In genomic region chr6:83518946-83519489, GRCh38 we compare ENCODE assay signal across 10 cellular contexts. TPM values are rescaled to one million over a fixed set of nuclear protein-coding genes. Genes with fewer than 3 reads are reported as not detected.
DNase-seq lines count a peak whose midpoint lies in the region; ATAC-seq, FAIRE-seq and TF ChIP-seq lines count a peak whose summit lies in the region.
"Had no signal": no experiment of that assay in that cellular context is flagged by ENCODE, and none has a peak within 500 bp of the region (broad histone marks: within the 10 kb centered on the region; RNA-seq: fewer than 3 reads in every experiment).

No MANE protein-coding gene starts in this region.

- H2BK5ac ChIP-seq in trophoblast cell (ENCODE audit: low read depth, low read length, poor library complexity): no peak overlapping the region

- intact Hi-C loops in GM12878 (cut with micrococcal nuclease; ENCODE audit: unreplicated experiment): no loop called here

- DNase-seq in GM06990 (ENCODE audit: extremely low read depth, insufficient read length) (no peak), LHCN-M2 (ENCODE audit: low read depth) (peak; percentile 49), GM12878 (ENCODE audit: low read depth, low spot score) (no peak), osteoblast (ENCODE audit: insufficient read length, low spot score, missing footprints) (peak; percentile 38), NCI-H1417 (lab: John Stamatoyannopoulos, UW) (no peak), AML-193 (lab: John Stamatoyannopoulos, UW) (no peak), trophoblast cell (no peak)
- DNase-seq: activated CD4-positive, alpha-beta T cell treated with anti-CD3 and anti-CD28 coated beads, Interleukin-2, amount 50 U/mL, for 1 hour had no signal

- H3K4me2 ChIP-seq in GM12878 (ENCODE audit: control insufficient read depth, insufficient read depth) (no peak overlapping the region), osteoblast (ENCODE audit: insufficient read depth, low read length) (peak overlapping the region; percentile 28), trophoblast cell (ENCODE audit: low read length) (no peak overlapping the region)

- no peak overlapping the region for H3K18ac ChIP-seq in trophoblast cell (ENCODE audit: low read length)

- H4K20me1 ChIP-seq in GM12878 (ENCODE audit: control insufficient read depth, insufficient read depth) (no peaks in the 10 kb centered on the region), osteoblast (ENCODE audit: insufficient read depth, low read length) (no peaks in the 10 kb centered on the region)

- H3K14ac ChIP-seq in trophoblast cell (ENCODE audit: low read length): no peak overlapping the region

- H3K4me1 ChIP-seq in GM12878 (ENCODE audit: control insufficient read depth, insufficient read depth, low read length): no peaks in the 10 kb centered on the region
- H3K4me1 ChIP-seq in osteoblast (ENCODE audit: insufficient read depth, low read length): peaks cover 13% of the 10 kb centered on the region
- no peaks in the 10 kb centered on the region for H3K4me1 ChIP-seq in trophoblast cell (ENCODE audit: control insufficient read depth in 1 of 2, insufficient read depth in 2 of 2, low read length in 2 of 2)

- H3K9ac ChIP-seq in GM12878 (ENCODE audit: control insufficient read depth, insufficient read depth, low read length) (no peak overlapping the region), trophoblast cell (ENCODE audit: low read length) (no peak overlapping the region)

- POLR2A ChIA-PET in GM12878 (lab: Charles Lee): no interaction called here

- no peak overlapping the region for H2AFZ ChIP-seq in GM12878 (ENCODE audit: control insufficient read depth, low read depth, low read length)
- H2AFZ ChIP-seq in osteoblast (ENCODE audit: low read length): no peak overlapping the region
- H2AFZ ChIP-seq in trophoblast cell (ENCODE audit: insufficient read depth, low read length, poor library complexity): no peak overlapping the region

- CTCF ChIA-PET in GM12878 (lab: Yijun Ruan, JAX): interaction anchor here (1.0 to 4.2 kb wide), 11 partner anchors 7 to 462 kb away, joined by 3 to 23 read pairs (median 4); partner anchors contain the start of genes DOP1A, PRSS35 and UBE3D

- H3K4ac ChIP-seq in trophoblast cell (ENCODE audit: low read depth, low read length): no peak overlapping the region

- no peak overlapping the region for H4K91ac ChIP-seq in trophoblast cell (ENCODE audit: low read depth, low read length)

- SMC1A ChIA-PET in GM12878 (lab: Charles Lee; ENCODE audit: uncharacterized antibody, unreplicated experiment): interaction anchor here (0.5 to 1.9 kb wide), 5 partner anchors 117 to 691 kb away, joined by 3 to 8 read pairs (median 3); no protein-coding TSS in a partner anchor

- no peak overlapping the region for H3K27ac ChIP-seq in GM12878 (ENCODE audit: control insufficient read depth, insufficient read depth)
- no peak overlapping the region for H3K27ac ChIP-seq in osteoblast (ENCODE audit: low read depth, low read length)
- no peak overlapping the region for H3K27ac ChIP-seq in trophoblast cell (ENCODE audit: low read depth, low read length)

- H4K8ac ChIP-seq in trophoblast cell (ENCODE audit: low read depth, low read length): no peak overlapping the region

- ATAC-seq in GM12878: no peak; the same call in 2 of the 3 replicates

- H3K4me3 ChIP-seq in GM06990 (replicated peaks; ENCODE audit: low read depth, low read length) (no peak overlapping the region), GM12878 (no peak overlapping the region), osteoblast (ENCODE audit: insufficient read depth, low read length) (no peak overlapping the region), trophoblast cell (ENCODE audit: low read depth, low read length) (no peak overlapping the region)
- H3K4me3 ChIP-seq: HAP-1 had no signal

- no peak overlapping the region for H4K12ac ChIP-seq in trophoblast cell (ENCODE audit: low read depth, low read length)

- no peak for FAIRE-seq in GM12878 (lab: Jason Lieb, UNC)

- no peaks in the 10 kb centered on the region for H3K27me3 ChIP-seq in GM06990 (replicated peaks; ENCODE audit: control insufficient read depth, insufficient read depth, low read length)
- H3K27me3 ChIP-seq in GM12878 (replicated peaks in 1 of 2; ENCODE audit: control insufficient read depth in 2 of 2, insufficient read depth in 2 of 2, low read length in 1 of 2): no peaks in the 10 kb centered on the region; a peak in 1 of 4 replicates
- peaks cover 8% of the 10 kb centered on the region for H3K27me3 ChIP-seq in osteoblast (ENCODE audit: insufficient read depth, low read length)
- H3K27me3 ChIP-seq in trophoblast cell (ENCODE audit: insufficient read depth, low read length): no peaks in the 10 kb centered on the region

- H3K79me2 ChIP-seq in GM12878 (ENCODE audit: control insufficient read depth, insufficient read depth, low read length) (no peaks in the 10 kb centered on the region), osteoblast (ENCODE audit: insufficient read depth, low read length) (no peaks in the 10 kb centered on the region), trophoblast cell (ENCODE audit: control insufficient read depth, insufficient read depth, low read length, poor library complexity) (no peaks in the 10 kb centered on the region)

- TF ChIP-seq CTCF in GM06990 (IDR thresholded peaks at IDR 0.05; ENCODE audit: insufficient read depth, low read length, poor library complexity, severe bottlenecking) (peak; percentile 22), GM12878 (IDR thresholded peaks at IDR 0.05 in 2 of 3, conservative IDR thresholded peaks at IDR 0.05 in 1 of 3; ENCODE audit: control insufficient read depth in 2 of 3, extremely low read depth in 1 of 3, insufficient read depth in 1 of 3, low read depth in 3 of 3, low read length in 3 of 3) (peak in 2 of 3 experiments; percentile 18 to 33; a peak in 1 of 6 replicates), osteoblast (IDR thresholded peaks at IDR 0.05; ENCODE audit: extremely low read depth, low read depth, low read length) (peak; percentile 50)

- H2BK12ac ChIP-seq in trophoblast cell (ENCODE audit: low read length): no peak overlapping the region

- TF ChIP-seq RAD21 in GM12878 (IDR thresholded peaks at IDR 0.05; ENCODE audit: insufficient read depth, low read depth, low read length): peak; percentile 38; the same call in 1 of the 2 replicates

- no peaks in the 10 kb centered on the region for H3K79me1 ChIP-seq in trophoblast cell (ENCODE audit: low read length)

- TF ChIP-seq EP300 in GM12878 (IDR thresholded peaks at IDR 0.05; ENCODE audit: borderline replicate concordance in 1 of 2, control insufficient read depth in 1 of 2, low read depth in 2 of 2, low read length in 2 of 2): no peak

- no peak overlapping the region for H2AK5ac ChIP-seq in trophoblast cell (ENCODE audit: low read length)

- no peak for TF ChIP-seq POLR2A in GM12878 (IDR thresholded peaks at IDR 0.05; ENCODE audit: low read depth, low read length)

- no peaks in the 10 kb centered on the region for H3K36me3 ChIP-seq in GM06990 (ENCODE audit: control insufficient read depth, insufficient read depth, low read length)
- no peaks in the 10 kb centered on the region for H3K36me3 ChIP-seq in GM12878 (ENCODE audit: control insufficient read depth in 2 of 2, insufficient read depth in 2 of 2, low read length in 1 of 2)
- no peaks in the 10 kb centered on the region for H3K36me3 ChIP-seq in osteoblast (ENCODE audit: insufficient read depth, low read length)
- H3K36me3 ChIP-seq in trophoblast cell (ENCODE audit: control insufficient read depth in 1 of 2, insufficient read depth in 2 of 2, low read length in 2 of 2): no peaks in the 10 kb centered on the region
- H3K36me3 ChIP-seq: HAP-1 had no signal

- BruUV-seq in GM12878 (replicated peaks; lab: Mats Ljungman, UMichigan): no TSS peak

- no peak overlapping the region for H2BK120ac ChIP-seq in trophoblast cell (ENCODE audit: insufficient read depth, low read length, poor library complexity)

- RAD21 ChIA-PET in GM12878 (lab: Charles Lee; ENCODE audit: unreplicated experiment): interaction anchor here (1.0 to 1.4 kb wide), 2 partner anchors 297 to 298 kb away, joined by 4 to 5 read pairs; no protein-coding TSS in a partner anchor

- WGBS in GM12878 (ENCODE audit: insufficient coverage, insufficient replicate concordance, low lambda C conversion rate, missing lambda C conversion rate): 46% methylated on average over 2 of the region's 2 CpGs
- no CpG with 5 or more reads among the region's 2 CpGs for WGBS in trophoblast cell (ENCODE audit: extremely low coverage, insufficient coverage, insufficient read length)

- H3K23ac ChIP-seq in trophoblast cell (ENCODE audit: low read length): no peak overlapping the region

- no peaks in the 10 kb centered on the region for H3K9me3 ChIP-seq in GM12878 (replicated peaks; ENCODE audit: control insufficient read depth, insufficient read depth, low read length)
- H3K9me3 ChIP-seq in osteoblast (ENCODE audit: low read depth, low read length): no peaks in the 10 kb centered on the region
- no peaks in the 10 kb centered on the region for H3K9me3 ChIP-seq in trophoblast cell (ENCODE audit: insufficient read depth, low read depth, low read length)
- H3K9me3 ChIP-seq: HAP-1 had no signal

- in situ Hi-C loops in GM12878 (cut with MboI): loop anchor here (5.0 kb wide), 2 partner anchors 297 to 452 kb away; partner anchors contain the start of genes DOP1A and UBE3D

TF ChIP-seq in GM12878, 131 proteins besides CTCF, POLR2A, EP300 and RAD21 (continues in another document):
- TF ChIP-seq CHD2 (IDR thresholded peaks at IDR 0.05; ENCODE audit: borderline replicate concordance, low read depth, low read length) (no peak), NFXL1 (IDR thresholded peaks at IDR 0.05; ENCODE audit: borderline replicate concordance) (no peak)

RNA-seq across cellular contexts. Expression of gene PRSS35, which starts 6.7 kb away (rescaled TPM):
- 0.40 TPM in 1 of 2 replicates, not detected in the other for total RNA-seq in LHCN-M2 (2014; rRNA removed)
- 0.16 TPM for polyA plus RNA-seq in LHCN-M2 (2012)
- not detected in 2 replicates for total RNA-seq in GM12878 (2013; cell fraction: nucleolus; rRNA removed)
- total RNA-seq in GM12878 (2014; rRNA removed): not detected in 2 replicates
- total RNA-seq in GM12878 (2014; rRNA removed; fragmentation: Illumina TruSeq; extraction: Trizol): not detected in 2 replicates
- not detected in 2 replicates for total RNA-seq in GM12878 (2021)
- polyA plus RNA-seq in GM12878 (2011; ENCODE audit: low read depth): not detected
- polyA plus RNA-seq in GM12878 (2011; rRNA removed): not detected in 2 replicates
- polyA plus RNA-seq in GM12878 (2011; cell fraction: cytosol; rRNA removed): not detected in 2 replicates
- not detected in 2 replicates for polyA plus RNA-seq in GM12878 (2011; cell fraction: nucleus; rRNA removed)
- not detected in 2 replicates for polyA plus RNA-seq in GM12878 (2012)
- polyA plus RNA-seq in GM12878 (2014; fragmentation: Illumina TruSeq; extraction: Trizol): not detected in 2 replicates
- polyA plus RNA-seq in GM12878 (2014; fragmentation: Nextera tagmentation; extraction: Ambion mirVana): not detected
- polyA plus RNA-seq in GM12878 (2014; rRNA removed): not detected in 2 replicates
- not detected for polyA plus RNA-seq in GM12878 (2016; fragmentation: Nextera tagmentation; extraction: Ambion mirVana)
- polyA minus RNA-seq in GM12878 (2011; rRNA and poly(A)+ RNA removed): not detected in 2 replicates
- not detected in 2 replicates for polyA minus RNA-seq in GM12878 (2011; cell fraction: cytosol; rRNA and poly(A)+ RNA removed)
- polyA minus RNA-seq in GM12878 (2011; cell fraction: nucleus; rRNA and poly(A)+ RNA removed): not detected in 2 replicates
- 1.1 and 1.5 TPM in 2 replicates for total RNA-seq in osteoblast
- polyA plus RNA-seq in trophoblast cell (2013): 1.5 and 2.0 TPM in 2 replicates
- total RNA-seq: HT-29 had no signal

Comparison
In these comparisons a context has a peak if more than half of its experiments do, and no peak if none do; other contexts are left out.
1. DNase-seq: peak in LHCN-M2 (single experiment) and osteoblast (single experiment); none in GM06990 (single experiment), GM12878 (single experiment), NCI-H1417 (0 of 3), AML-193 (0 of 2) and trophoblast cell (0 of 2).
2. Peak in every context shown above with its lines, with median percentiles within 50 percentile points of each other: CTCF ChIP-seq.